17 cellular contexts compared by ENCODE assay signal in genomic region chr22:31790240-31790639, GRCh38. TPM values are rescaled to one million over a fixed set of nuclear protein-coding genes. Genes with fewer than 3 reads are reported as not detected.
DNase-seq lines count a peak whose midpoint lies in the region; ATAC-seq and TF ChIP-seq lines count a peak whose summit lies in the region.
"Had no signal": no experiment of that assay in that cellular context is flagged by ENCODE, and none has a peak within 500 bp of the region (broad histone marks: within the 10 kb centered on the region; RNA-seq: fewer than 3 reads in every experiment).

No MANE protein-coding gene starts in this region.

- peak in 1 of 2 donors; percentile 27 for TF ChIP-seq RAD21 in liver (IDR thresholded peaks at IDR 0.05)

- peaks cover 0 to 10% (median 5%) of the 10 kb centered on the region in 4 donors for H3K4me1 ChIP-seq in liver (ENCODE audit: control insufficient read depth in 4 of 4, insufficient read depth in 4 of 4, low read length in 3 of 4)
- H3K4me1 ChIP-seq in SJCRH30 = no peaks in the 10 kb centered on the region
- H3K4me1 ChIP-seq: neural progenitor cell, stomach had no signal

- DNase-seq in GM12864 (ENCODE audit: low read depth) = peak; percentile 48
- peak; percentile 78 for DNase-seq in NOMO-1 treated with DMSO at 0.1 percent for 48 hours (lab: John Stamatoyannopoulos, UW; ENCODE audit: unreplicated experiment)
- no peak for DNase-seq in KBM-7
- DNase-seq in activated CD4-positive, alpha-beta T cell treated with anti-CD3 and anti-CD28 coated beads for 48 hours = no peak
- no peak for DNase-seq in SJCRH30
- no peak for DNase-seq in NCI-H1436 treated with DMSO at 0.1 percent for 48 hours (lab: John Stamatoyannopoulos, UW)
- DNase-seq: activated naive CD8-positive, alpha-beta T cell treated with anti-CD3 and anti-CD28 coated beads, Interleukin-2, amount 50 U/mL, for 24 hours; activated T-cell treated with anti-CD3 and anti-CD28 coated beads for 4 hours; GOT3; left lung; NCI-H1092; stomach had no signal

- H3K4me3 ChIP-seq in GM12864 (ENCODE audit: low read depth, low read length) (no peak overlapping the region), liver (ENCODE audit: low read depth in 1 of 3, low read length in 3 of 3) (no peak overlapping the region), SJCRH30 (no peak overlapping the region)
- H3K4me3 ChIP-seq: hepatocyte, left lung, neural progenitor cell, stomach had no signal

- H3K27me3 ChIP-seq in liver (ENCODE audit: control insufficient read depth in 4 of 4, insufficient read depth in 4 of 4, low read length in 3 of 4) (no peaks in the 10 kb centered on the region), SJCRH30 (no peaks in the 10 kb centered on the region)
- H3K27me3 ChIP-seq: hepatocyte, left lung, neural progenitor cell, stomach had no signal

- H3K9me3 ChIP-seq in liver (ENCODE audit: control insufficient read depth in 4 of 4, low read length in 3 of 4) = no peaks in the 10 kb centered on the region
- no peaks in the 10 kb centered on the region for H3K9me3 ChIP-seq in SJCRH30 (replicated peaks)
- H3K9me3 ChIP-seq: left lung, stomach had no signal

- H3K36me3 ChIP-seq in liver (ENCODE audit: control insufficient read depth in 4 of 4, insufficient read depth in 3 of 4, low read depth in 1 of 4, low read length in 3 of 4) = peaks cover 8 to 13% (median 10%) of the 10 kb centered on the region in 4 donors
- peaks cover 17% of the 10 kb centered on the region for H3K36me3 ChIP-seq in SJCRH30
- H3K36me3 ChIP-seq: neural progenitor cell had no signal

- H3K27ac ChIP-seq in liver (ENCODE audit: low read depth in 1 of 2, low read length in 2 of 2) (no peak overlapping the region), SJCRH30 (no peak overlapping the region)
- H3K27ac ChIP-seq: C4-2B, hepatocyte, left lung, neural progenitor cell, stomach had no signal

- WGBS in liver = 49% methylated on average over 2 of the region's 2 CpGs

- TF ChIP-seq CTCF in GM12864 (IDR thresholded peaks at IDR 0.05; ENCODE audit: low read depth, low read length, missing control alignments) (no peak), liver (IDR thresholded peaks at IDR 0.05; ENCODE audit: low read depth, low read length, missing input control) (no peak)

- peak; percentile 55 for ATAC-seq in GM21515 (IDR thresholded peaks at IDR 0.05; ENCODE audit: unreplicated experiment)
- ATAC-seq: activated naive CD8-positive, alpha-beta T cell treated with anti-CD3 and anti-CD28 coated beads, Interleukin-2, amount 50 U/mL, for 24 hours; left lung had no signal

- in situ Hi-C loops in KBM-7 (cut with MboI; ENCODE audit: low pct_unique_long_range_greater_than_20kb, low sequenced_read_pairs) = no loop called here

- no peak overlapping the region for H3K9ac ChIP-seq in liver (ENCODE audit: low read depth in 1 of 2, low read length in 2 of 2)
- H3K9ac ChIP-seq: neural progenitor cell had no signal

TF ChIP-seq in liver, 16 proteins besides CTCF, POLR2A, EP300 and RAD21:
- peak; percentile 57 for TF ChIP-seq FOXA2 (IDR thresholded peaks at IDR 0.05)
- TF ChIP-seq MAX (IDR thresholded peaks at IDR 0.05) = no peak
- TF ChIP-seq JUND (IDR thresholded peaks at IDR 0.05) = peak; percentile 17 to 41
- peak; percentile 37 for TF ChIP-seq YY1 (IDR thresholded peaks at IDR 0.05)
- TF ChIP-seq NR2F2 (IDR thresholded peaks at IDR 0.05) = no peak
- TF ChIP-seq ATF3 (IDR thresholded peaks at IDR 0.05) = no peak
- TF ChIP-seq TAF1 (conservative IDR thresholded peaks at IDR 0.05) = no peak
- no peak for TF ChIP-seq EGR1 (IDR thresholded peaks at IDR 0.05; ENCODE audit: low read depth in 2 of 2)
- TF ChIP-seq HNF4A (conservative IDR thresholded peaks at IDR 0.05) = peak; percentile 78 to 82
- TF ChIP-seq HNF4G (IDR thresholded peaks at IDR 0.05) = peak; percentile 39
- no peak for TF ChIP-seq ZBTB33 (IDR thresholded peaks at IDR 0.05)
- peak; percentile 32 to 37 for TF ChIP-seq RXRA (IDR thresholded peaks at IDR 0.05)
- TF ChIP-seq GABPA (IDR thresholded peaks at IDR 0.05 in 1 of 2, conservative IDR thresholded peaks at IDR 0.05 in 1 of 2) = no peak
- peak; percentile 36 for TF ChIP-seq FOXA1 (IDR thresholded peaks at IDR 0.05)
- peak; percentile 18 for TF ChIP-seq SP1 (IDR thresholded peaks at IDR 0.05)
- no peak for TF ChIP-seq REST (IDR thresholded peaks at IDR 0.05)

RNA-seq across cellular contexts. Expression of gene DEPDC5, which starts 36.4 kb away (rescaled TPM):
- total RNA-seq in liver = 10 to 100 TPM in 1 of 2 donors, 1 to 10 TPM in 1; 9.8 to 19.4 TPM
- 10 to 100 TPM in 1 of 2 donors, 1 to 10 TPM in 1; 5.5 to 15.4 TPM for polyA plus RNA-seq in liver
- 15.6 and 16.7 TPM in 2 replicates for total RNA-seq in SJCRH30 (2014; rRNA removed; shearing (Covaris generic))

RNA-seq across cellular contexts. Expression of gene PRR14L, which starts 40.3 kb away (rescaled TPM):
- total RNA-seq in liver = 10 to 100 TPM; 17.8 to 20.2 TPM
- 1 to 10 TPM; 4.5 to 9.1 TPM for polyA plus RNA-seq in liver
- total RNA-seq in SJCRH30 (2014; rRNA removed; shearing (Covaris generic)) = 22.0 and 23.7 TPM in 2 replicates

Comparison
In these comparisons a context has a peak if more than half of its experiments do, and no peak if none do; other contexts are left out.
1. DNase-seq: peak in GM12864 (single experiment) and NOMO-1 treated with DMSO at 0.1 percent for 48 hours (single experiment); none in KBM-7 (single experiment), activated CD4-positive, alpha-beta T cell treated with anti-CD3 and anti-CD28 coated beads for 48 hours (single experiment), SJCRH30 (0 of 2) and NCI-H1436 treated with DMSO at 0.1 percent for 48 hours (single experiment).